Comparison of ENCODE assay signal across 10 cellular contexts in genomic region chr1:208036177-208036808, GRCh38.
A peak's percentile ranks its signal among the peaks of the same experiment; 100 is the strongest.
DNase-seq lines count a peak whose midpoint lies in the region; ATAC-seq lines count a peak whose summit lies in the region.
"Had no signal": no experiment of that assay in that cellular context is flagged by ENCODE, and none has a peak within 500 bp of the region (broad histone marks: within the 10 kb centered on the region; RNA-seq: fewer than 3 reads in every experiment).

No MANE protein-coding gene starts in this region.

- H3K4me1 Mint-ChIP-seq in stimulated activated effector memory CD8-positive, alpha-beta T cell treated with anti-CD3 and anti-CD28 coated beads, Interleukin-12 subunit alpha, Interleukin-12 subunit beta, amount 100 ng/mL, for 72 hours: no peaks in the 10 kb centered on the region
- H3K4me1 Mint-ChIP-seq: naive B cell had no signal

- H3K9me3 Mint-ChIP-seq in stimulated activated effector memory CD8-positive, alpha-beta T cell treated with anti-CD3 and anti-CD28 coated beads, Interleukin-12 subunit alpha, Interleukin-12 subunit beta, amount 100 ng/mL, for 72 hours: no peaks in the 10 kb centered on the region
- H3K9me3 Mint-ChIP-seq: naive B cell had no signal

- ATAC-seq in GM18867 (IDR thresholded peaks at IDR 0.05; ENCODE audit: unreplicated experiment) (peak; percentile 57), HG02623 (IDR thresholded peaks at IDR 0.05; ENCODE audit: unreplicated experiment) (no peak)
- no peak for ATAC-seq in stimulated activated effector memory CD8-positive, alpha-beta T cell treated with anti-CD3 and anti-CD28 coated beads, Interleukin-12 subunit alpha, Interleukin-12 subunit beta, amount 100 ng/mL, for 72 hours

- in situ Hi-C loops in ACHN (cut with HindIII; ENCODE audit: low pct_ligation_motif_present, low pct_unique_long_range_greater_than_20kb, low sequenced_read_pairs): no loop called here

- no peaks in the 10 kb centered on the region for H3K36me3 Mint-ChIP-seq in stimulated activated effector memory CD8-positive, alpha-beta T cell treated with anti-CD3 and anti-CD28 coated beads, Interleukin-12 subunit alpha, Interleukin-12 subunit beta, amount 100 ng/mL, for 72 hours

- H3K4me3 Mint-ChIP-seq in stimulated activated effector memory CD8-positive, alpha-beta T cell treated with anti-CD3 and anti-CD28 coated beads, Interleukin-12 subunit alpha, Interleukin-12 subunit beta, amount 100 ng/mL, for 72 hours: no peak overlapping the region
- H3K4me3 Mint-ChIP-seq: naive B cell had no signal

- H3K27ac Mint-ChIP-seq in stimulated activated effector memory CD8-positive, alpha-beta T cell treated with anti-CD3 and anti-CD28 coated beads, Interleukin-12 subunit alpha, Interleukin-12 subunit beta, amount 100 ng/mL, for 72 hours: no peak overlapping the region
- H3K27ac Mint-ChIP-seq: naive B cell had no signal

- peak; percentile 39 for DNase-seq in ACHN
- DNase-seq in RKO (ENCODE audit: low spot score): peak; percentile 16
- peak; percentile 28 for DNase-seq in glomerular visceral epithelial cell (ENCODE audit: extremely low spot score)
- DNase-seq in NCI-H2227 (lab: John Stamatoyannopoulos, UW; ENCODE audit: unreplicated experiment): no peak
- DNase-seq in stimulated activated effector memory CD8-positive, alpha-beta T cell treated with anti-CD3 and anti-CD28 coated beads, Interleukin-12 subunit alpha, Interleukin-12 subunit beta, amount 100 ng/mL, for 72 hours (ENCODE audit: low spot score in 2 of 2): no peak
- no peak for DNase-seq in AG08395 (ENCODE audit: low spot score)
- DNase-seq: effector memory CD4-positive, alpha-beta T cell; naive B cell had no signal

Comparison
In these comparisons a context has a peak if more than half of its experiments do, and no peak if none do; other contexts are left out.
1. DNase-seq: peak in ACHN (single experiment), RKO (single experiment) and glomerular visceral epithelial cell (single experiment); none in NCI-H2227 (single experiment), stimulated activated effector memory CD8-positive, alpha-beta T cell treated with anti-CD3 and anti-CD28 coated beads, Interleukin-12 subunit alpha, Interleukin-12 subunit beta, amount 100 ng/mL, for 72 hours (0 of 2) and AG08395 (single experiment).